Comparison of ENCODE assay signal across 15 cellular contexts in the genomic region with DNA sequence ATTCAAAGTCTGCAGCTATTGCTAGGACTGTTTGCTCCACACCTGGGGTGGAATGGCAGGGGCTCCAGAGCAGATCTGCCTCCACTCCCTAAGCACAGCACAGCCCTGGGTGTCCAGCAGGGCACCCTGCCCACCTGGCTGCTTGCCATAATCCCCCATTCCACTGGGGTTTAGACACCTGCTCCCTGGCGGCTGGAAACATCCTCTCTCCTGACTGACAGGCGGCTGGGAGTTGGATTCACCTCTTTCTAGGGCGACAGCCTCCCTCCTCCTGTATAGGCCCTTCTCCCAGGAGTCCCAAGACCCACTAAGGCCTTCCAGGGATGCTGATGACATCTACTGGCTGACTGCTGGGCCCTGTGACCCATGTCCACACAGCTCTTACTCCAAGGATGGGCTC. TPM values are rescaled to one million over a fixed set of nuclear protein-coding genes. Genes with fewer than 3 reads are reported as not detected.
A peak's percentile ranks its signal among the peaks of the same experiment; 100 is the strongest.
DNase-seq lines count a peak whose midpoint lies in the region; ATAC-seq, FAIRE-seq and TF ChIP-seq lines count a peak whose summit lies in the region.
"Had no signal": no experiment of that assay in that cellular context is flagged by ENCODE, and none has a peak within 500 bp of the region (broad histone marks: within the 10 kb centered on the region; RNA-seq: fewer than 3 reads in every experiment).

No MANE protein-coding gene starts in this region.

- H3K18ac ChIP-seq in H1 (ENCODE audit: extremely low read depth, low read length) = no peak overlapping the region

- ATAC-seq in heart right ventricle (no peak), GM18511 (IDR thresholded peaks at IDR 0.05; ENCODE audit: unreplicated experiment) (no peak), HG03460 (IDR thresholded peaks at IDR 0.05; ENCODE audit: unreplicated experiment) (no peak)

- no peak overlapping the region for H2BK5ac ChIP-seq in H1 (ENCODE audit: low read depth, low read length)

- no peak overlapping the region for H4K91ac ChIP-seq in H1 (replicated peaks; ENCODE audit: insufficient read length, low read length)

- TF ChIP-seq CTCF in cardiac muscle cell (IDR thresholded peaks at IDR 0.05; ENCODE audit: low read depth, low read length) = no peak
- no peak for TF ChIP-seq CTCF in heart right ventricle (IDR thresholded peaks at IDR 0.05)
- peak in 2 of 3 experiments; percentile 4 to 18; a peak in 2 of 4 replicates for TF ChIP-seq CTCF in H1 (IDR thresholded peaks at IDR 0.05; ENCODE audit: control extremely low read depth in 1 of 3, insufficient read depth in 1 of 3, low read depth in 1 of 3, low read length in 3 of 3)

- intact Hi-C loops in heart right ventricle (cut with DNase I) = no loop called here

- no peak overlapping the region for H2AFZ ChIP-seq in H1 (ENCODE audit: low read length)

- no peak overlapping the region for H3K4ac ChIP-seq in H1 (replicated peaks; ENCODE audit: insufficient read length, low read depth, low read length)

- H2BK12ac ChIP-seq in H1 (ENCODE audit: low read depth, low read length) = no peak overlapping the region

- CTCF ChIA-PET in H1 (lab: Charles Lee; ENCODE audit: partially characterized antibody) = interaction anchor here (0.6 to 34.4 kb wide), 8 partner anchors 8 to 439 kb away, joined by 3 to 638 read pairs (median 4); a partner anchor contains a TSS

- H3K56ac ChIP-seq in H1 (replicated peaks; ENCODE audit: insufficient read length, low read depth, low read length) = no peak overlapping the region

- H4K20me1 ChIP-seq in H1 (replicated peaks in 1 of 2; ENCODE audit: control insufficient read depth in 1 of 2, insufficient read depth in 2 of 2, low read length in 2 of 2) = peaks cover 6 to 9% of the 10 kb centered on the region in 2 experiments

- H3K23me2 ChIP-seq in H1 (ENCODE audit: low read depth, low read length) = no peaks in the 10 kb centered on the region

- H4K8ac ChIP-seq in H1 (ENCODE audit: extremely low read depth, insufficient read depth, low read length) = no peak overlapping the region

- H2BK20ac ChIP-seq in H1 (ENCODE audit: low read length) = no peak overlapping the region

- no peak for TF ChIP-seq EP300 in H1 (IDR thresholded peaks at IDR 0.05; ENCODE audit: borderline replicate concordance in 1 of 2, low read depth in 2 of 2, low read length in 2 of 2)

- POLR2A ChIA-PET in H1 (lab: Charles Lee; ENCODE audit: partially characterized antibody) = interaction anchor here (1.0 to 3.3 kb wide), 4 partner anchors 9 to 64 kb away, joined by 3 to 15 read pairs (median 4); a partner anchor contains a TSS

- H4K5ac ChIP-seq in H1 (ENCODE audit: insufficient read length, low read depth, low read length) = no peak overlapping the region

- H3K4me3 ChIP-seq in cardiac muscle cell (no peak overlapping the region), heart right ventricle (no peak overlapping the region), H1 (ENCODE audit: extremely low read depth in 1 of 4, insufficient read depth in 2 of 4, low read depth in 3 of 4, low read length in 4 of 4) (no peak overlapping the region)
- H3K4me3 ChIP-seq: breast epithelium, ovary, spleen had no signal

- H2AK5ac ChIP-seq in H1 (ENCODE audit: low read depth, low read length) = no peak overlapping the region

- H3K14ac ChIP-seq in H1 (ENCODE audit: insufficient read length) = no peak overlapping the region

- peaks cover 19% of the 10 kb centered on the region for H3K79me1 ChIP-seq in H1 (ENCODE audit: low read depth, low read length)

- H2BK15ac ChIP-seq in H1 (ENCODE audit: low read length) = no peak overlapping the region

- no peak overlapping the region for H3K23ac ChIP-seq in H1 (ENCODE audit: insufficient read length)

- FAIRE-seq in H1 (lab: Jason Lieb, UNC) = no peak

- H3K4me2 ChIP-seq in H1 (ENCODE audit: insufficient read depth in 1 of 2, low read depth in 2 of 2, low read length in 2 of 2) = no peak overlapping the region
- H3K4me2 ChIP-seq: KMS-11 had no signal

- no peak for DNase-seq in cardiac muscle cell (ENCODE audit: low read depth in 1 of 2, low spot score in 1 of 2)
- no peak for DNase-seq in heart right ventricle
- peak; percentile 69 for DNase-seq in NCI-H524 treated with DMSO at 0.1 percent for 48 hours (lab: John Stamatoyannopoulos, UW)
- no peak for DNase-seq in H1 (ENCODE audit: low read depth in 1 of 2, low spot score in 2 of 2)
- no peak for DNase-seq in stimulated activated CD4-positive, alpha-beta T cell treated with anti-CD3 and anti-CD28 coated beads, Interleukin-4, amount 100 ng/mL, for 4 hours
- DNase-seq: effector CD4-positive, alpha-beta T cell; HFFc6; NCI-H187; spleen had no signal

- TF ChIP-seq RAD21 in H1 (IDR thresholded peaks at IDR 0.05 in 1 of 2, conservative IDR thresholded peaks at IDR 0.05 in 1 of 2; ENCODE audit: low read depth in 2 of 2, low read length in 2 of 2) = no peak

- no peaks in the 10 kb centered on the region for H3K9me3 ChIP-seq in cardiac muscle cell (ENCODE audit: low read depth)
- no peaks in the 10 kb centered on the region for H3K9me3 ChIP-seq in heart right ventricle
- no peaks in the 10 kb centered on the region for H3K9me3 ChIP-seq in H1 (ENCODE audit: insufficient read depth in 2 of 2, low read depth in 1 of 2, low read length in 1 of 2)
- H3K9me3 ChIP-seq: breast epithelium, ovary, spleen had no signal

- WGBS in heart right ventricle, 2 donors = 35 to 38% methylated on average over 3 of the region's 3 CpGs
- WGBS in H1 (ENCODE audit: extremely low coverage in 1 of 2, insufficient coverage in 1 of 2, insufficient read length in 1 of 2, insufficient replicate concordance in 2 of 2, low coverage in 1 of 2, low lambda C conversion rate in 2 of 2, missing lambda C conversion rate in 1 of 2), 2 experiments = 83% methylated on average over 3 of the region's 3 CpGs; no CpG with 5 or more reads in 1 of the 2 experiments

- H3K36me3 ChIP-seq in cardiac muscle cell (no peaks in the 10 kb centered on the region), heart right ventricle (peaks cover 0 to 45% (median 6%) of the 10 kb centered on the region in 9 donors), H1 (ENCODE audit: control insufficient read depth in 2 of 4, insufficient read depth in 4 of 4, low read length in 3 of 4) (peaks cover 0 to 2% (median 0%) of the 10 kb centered on the region in 4 experiments; a peak in 2 of 8 replicates)
- H3K36me3 ChIP-seq: breast epithelium, ovary had no signal

- H3K27ac ChIP-seq in cardiac muscle cell = peak overlapping the region; percentile 51
- peak overlapping the region in 5 of 10 donors; percentile 31 to 91 (median 33) for H3K27ac ChIP-seq in heart right ventricle
- H3K27ac ChIP-seq in H1 (ENCODE audit: low read depth, low read length) = no peak overlapping the region
- H3K27ac ChIP-seq in temporal lobe (ENCODE audit: low read depth, low read length) = peak overlapping the region; percentile 61
- H3K27ac ChIP-seq: KMS-11, ovary, spleen had no signal

- H3K79me2 ChIP-seq in H1 (ENCODE audit: control insufficient read depth in 1 of 2, insufficient read depth in 2 of 2, low read length in 2 of 2) = peaks cover 0 to 26% of the 10 kb centered on the region in 2 experiments; a peak in 1 of 4 replicates

- H3K27me3 ChIP-seq in cardiac muscle cell (no peaks in the 10 kb centered on the region), heart right ventricle (no peaks in the 10 kb centered on the region), H1 (replicated peaks in 1 of 4; ENCODE audit: control insufficient read depth in 3 of 4, extremely low read depth in 1 of 4, insufficient read depth in 3 of 4, low read length in 3 of 4) (no peaks in the 10 kb centered on the region)
- H3K27me3 ChIP-seq: breast epithelium, ovary, spleen had no signal

- H3K4me1 ChIP-seq in cardiac muscle cell (ENCODE audit: low read depth) = peaks cover 70% of the 10 kb centered on the region
- H3K4me1 ChIP-seq in heart right ventricle = peaks cover 46 to 98% (median 80%) of the 10 kb centered on the region in 9 donors
- H3K4me1 ChIP-seq in H1 (replicated peaks in 1 of 4; ENCODE audit: control insufficient read depth in 3 of 4, insufficient read depth in 4 of 4, low read length in 3 of 4) = peaks cover 0 to 17% (median 9%) of the 10 kb centered on the region in 4 experiments; a peak in 6 of 7 replicates

- no peak for TF ChIP-seq POLR2A in H1 (IDR thresholded peaks at IDR 0.05; ENCODE audit: control extremely low read depth in 1 of 2, low read depth in 2 of 2, low read length in 2 of 2)

- H3K9ac ChIP-seq in H1 (replicated peaks in 1 of 4; ENCODE audit: extremely low read depth in 1 of 4, low read depth in 3 of 4, low read length in 3 of 4) = no peak overlapping the region
- H3K9ac ChIP-seq: KMS-11 had no signal

- no peak overlapping the region for H2BK120ac ChIP-seq in H1 (replicated peaks; ENCODE audit: low read depth, low read length)

RNA-seq across cellular contexts. Expression of a gene that starts 18.0 kb away (rescaled TPM):
- total RNA-seq in cardiac muscle cell (164 and 300 TPM in 2 replicates), heart right ventricle (10 to 100 TPM; 55.2 to 85.4 (median 68.3) TPM), temporal lobe (60.2 TPM)
- polyA plus RNA-seq in cardiac muscle cell (94.1 and 209 TPM in 2 replicates), heart right ventricle (10 to 100 TPM; 56.3 to 63.7 TPM), H1 (2011; rRNA removed) (54.4 and 79.2 TPM in 2 replicates)
- 48.5 and 54.0 TPM in 2 replicates for total RNA-seq in H1 (2021; fragmentation: NEBNext Ultra II Directional; extraction: Animal tissue kit (Norgen Biotek cat#: 25700))
- polyA plus RNA-seq in H1 (2011; cell fraction: cytosol; rRNA removed) = 78.3 TPM
- 103 TPM for polyA plus RNA-seq in H1 (2011; cell fraction: nucleus; rRNA removed)
- polyA plus RNA-seq in H1 (2012, experiment 1 of 2) = 31.8 to 62.6 TPM (median 53.9 TPM) in 4 replicates
- 44.0 TPM for polyA plus RNA-seq in H1 (2012, experiment 2 of 2)
- polyA plus RNA-seq in H1 (2013, experiment 1 of 2) = 23.8 TPM
- polyA plus RNA-seq in H1 (2013, experiment 2 of 2) = 23.7 TPM
- polyA minus RNA-seq in H1 (2011; rRNA and poly(A)+ RNA removed) = 77.4 and 115 TPM in 2 replicates
- 41.8 TPM for polyA minus RNA-seq in H1 (2011; cell fraction: cytosol; rRNA and poly(A)+ RNA removed)
- polyA minus RNA-seq in H1 (2011; cell fraction: nucleus; rRNA and poly(A)+ RNA removed) = 57.9 TPM

RNA-seq across cellular contexts. Expression of a gene that starts 34.9 kb away (rescaled TPM):
- total RNA-seq in cardiac muscle cell (93.1 and 95.3 TPM in 2 replicates), heart right ventricle (10 to 100 TPM; 28.9 to 47.3 (median 32.9) TPM), temporal lobe (11.3 TPM)
- polyA plus RNA-seq in cardiac muscle cell (162 and 234 TPM in 2 replicates), heart right ventricle (100 to 1,000 TPM in 1 of 2 donors, 10 to 100 TPM in 1; 78.0 to 114 TPM), H1 (2011; rRNA removed) (343 and 436 TPM in 2 replicates)
- total RNA-seq in H1 (2021; fragmentation: NEBNext Ultra II Directional; extraction: Animal tissue kit (Norgen Biotek cat#: 25700)) = 104 and 114 TPM in 2 replicates
- 191 TPM for polyA plus RNA-seq in H1 (2011; cell fraction: cytosol; rRNA removed)
- polyA plus RNA-seq in H1 (2011; cell fraction: nucleus; rRNA removed) = 198 TPM
- polyA plus RNA-seq in H1 (2012, experiment 1 of 2) = 143 to 233 TPM (median 204 TPM) in 4 replicates
- 249 TPM for polyA plus RNA-seq in H1 (2012, experiment 2 of 2)
- polyA plus RNA-seq in H1 (2013, experiment 1 of 2) = 394 TPM
- polyA plus RNA-seq in H1 (2013, experiment 2 of 2) = 451 TPM
- 132 and 168 TPM in 2 replicates for polyA minus RNA-seq in H1 (2011; rRNA and poly(A)+ RNA removed)
- polyA minus RNA-seq in H1 (2011; cell fraction: cytosol; rRNA and poly(A)+ RNA removed) = 151 TPM
- 96.9 TPM for polyA minus RNA-seq in H1 (2011; cell fraction: nucleus; rRNA and poly(A)+ RNA removed)

RNA-seq across cellular contexts. Expression of a gene that starts 36.2 kb away (rescaled TPM):
- total RNA-seq in cardiac muscle cell (3.6 and 9.6 TPM in 2 replicates), heart right ventricle (1 to 10 TPM in 4 of 10 donors, under 1 TPM in 6; 0.49 to 1.9 (median 0.74) TPM), temporal lobe (0.74 TPM)
- polyA plus RNA-seq in cardiac muscle cell (7.8 and 15.6 TPM in 2 replicates), heart right ventricle (under 1 TPM; 0.28 to 0.37 TPM), H1 (2011; rRNA removed) (21.6 and 24.1 TPM in 2 replicates)
- total RNA-seq in H1 (2021; fragmentation: NEBNext Ultra II Directional; extraction: Animal tissue kit (Norgen Biotek cat#: 25700)) = 18.8 and 19.4 TPM in 2 replicates
- 17.5 TPM for polyA plus RNA-seq in H1 (2011; cell fraction: cytosol; rRNA removed)
- 32.1 TPM for polyA plus RNA-seq in H1 (2011; cell fraction: nucleus; rRNA removed)
- polyA plus RNA-seq in H1 (2012, experiment 1 of 2) = 16.3 to 20.8 TPM (median 17.6 TPM) in 4 replicates
- 16.8 TPM for polyA plus RNA-seq in H1 (2012, experiment 2 of 2)
- polyA plus RNA-seq in H1 (2013, experiment 1 of 2) = 10.8 TPM
- polyA plus RNA-seq in H1 (2013, experiment 2 of 2) = 10.3 TPM
- 35.7 and 36.8 TPM in 2 replicates for polyA minus RNA-seq in H1 (2011; rRNA and poly(A)+ RNA removed)
- polyA minus RNA-seq in H1 (2011; cell fraction: cytosol; rRNA and poly(A)+ RNA removed) = 17.8 TPM
- polyA minus RNA-seq in H1 (2011; cell fraction: nucleus; rRNA and poly(A)+ RNA removed) = 18.6 TPM

RNA-seq across cellular contexts. Expression of a gene that starts 39.0 kb away (rescaled TPM):
- total RNA-seq in cardiac muscle cell (31.0 and 45.3 TPM in 2 replicates), heart right ventricle (10 to 100 TPM; 37.9 to 60.7 (median 43.8) TPM), temporal lobe (11.6 TPM)
- polyA plus RNA-seq in cardiac muscle cell (46.5 and 60.7 TPM in 2 replicates), heart right ventricle (10 to 100 TPM; 25.2 to 41.7 TPM), H1 (2011; rRNA removed) (51.6 and 69.8 TPM in 2 replicates)
- 118 and 142 TPM in 2 replicates for total RNA-seq in H1 (2021; fragmentation: NEBNext Ultra II Directional; extraction: Animal tissue kit (Norgen Biotek cat#: 25700))
- polyA plus RNA-seq in H1 (2011; cell fraction: cytosol; rRNA removed) = 57.3 TPM
- 31.1 TPM for polyA plus RNA-seq in H1 (2011; cell fraction: nucleus; rRNA removed)
- polyA plus RNA-seq in H1 (2012, experiment 1 of 2) = 59.4 to 75.6 TPM (median 69.7 TPM) in 4 replicates
- polyA plus RNA-seq in H1 (2012, experiment 2 of 2) = 76.0 TPM
- 126 TPM for polyA plus RNA-seq in H1 (2013, experiment 1 of 2)
- polyA plus RNA-seq in H1 (2013, experiment 2 of 2) = 129 TPM
- 83.5 and 95.8 TPM in 2 replicates for polyA minus RNA-seq in H1 (2011; rRNA and poly(A)+ RNA removed)
- polyA minus RNA-seq in H1 (2011; cell fraction: cytosol; rRNA and poly(A)+ RNA removed) = 54.6 TPM
- polyA minus RNA-seq in H1 (2011; cell fraction: nucleus; rRNA and poly(A)+ RNA removed) = 32.1 TPM

Comparison
In these comparisons a context has a peak if more than half of its experiments do, and no peak if none do; other contexts are left out.
1. CTCF ChIP-seq: peak in H1 (2 of 3); none in cardiac muscle cell (single experiment) and heart right ventricle (0 of 9).